In genomic region chr7:128209229-128210035, GRCh38 we compare ENCODE assay signal across 8 cellular contexts. TPM values are rescaled to one million over a fixed set of nuclear protein-coding genes. Genes with fewer than 3 reads are reported as not detected.
A peak's percentile ranks its signal among the peaks of the same experiment; 100 is the strongest.
DNase-seq lines count a peak whose midpoint lies in the region; ATAC-seq and TF ChIP-seq lines count a peak whose summit lies in the region.

No MANE protein-coding gene starts in this region.

- DNase-seq in NCI-H446 (lab: John Stamatoyannopoulos, UW) (peak; percentile 35 to 76), NCI-H446 treated with DMSO at 0.1 percent for 48 hours (lab: John Stamatoyannopoulos, UW) (no peak), NCI-H748 treated with DMSO at 0.1 percent for 48 hours (lab: John Stamatoyannopoulos, UW) (peak; percentile 64), dorsolateral prefrontal cortex (peak in 8 of 10 donors; percentile 62 to 82 (median 72)), lung microvascular endothelial cell (ENCODE audit: low read depth in 2 of 2) (peak; percentile 78 to 86)
- DNase-seq in activated CD4-positive, alpha-beta T cell treated with anti-CD3 and anti-CD28 coated beads, Interleukin-2, amount 50 U/mL, for 48 hours, result peak; percentile 63 to 73
- DNase-seq in stimulated activated CD8-positive, alpha-beta memory T cell treated with anti-CD3 and anti-CD28 coated beads, Interleukin-12 subunit alpha, Interleukin-12 subunit beta, amount 100 ng/mL, for 4 hours (ENCODE audit: low read depth), result peak; percentile 39

- ATAC-seq in HG03159 (IDR thresholded peaks at IDR 0.05; ENCODE audit: unreplicated experiment), result peak; percentile 68

- peak; percentile 90 to 100 (median 99) for TF ChIP-seq CTCF in dorsolateral prefrontal cortex (IDR thresholded peaks at IDR 0.05 in 54 of 56, conservative IDR thresholded peaks at IDR 0.05 in 2 of 56; ENCODE audit: low read depth in 1 of 56, partially characterized antibody in 56 of 56)

- H3K27me3 ChIP-seq in dorsolateral prefrontal cortex, result peaks cover 0 to 5% (median 0%) of the 10 kb centered on the region in 45 donors

- peak overlapping the region in 4 of 59 donors; percentile 24 to 48 (median 34) for H3K27ac ChIP-seq in dorsolateral prefrontal cortex

- H3K4me3 ChIP-seq in dorsolateral prefrontal cortex, result no peak overlapping the region

- intact Hi-C loops in dorsolateral prefrontal cortex (cut with DNase I), result loop anchor here (1.0 to 10.0 kb wide), 7 partner anchors 73 to 625 kb away; partner anchors contain the start of genes ARF5 (in 1 of the 2), GCC1 (in 1 of the 2) and LRRC4 (in 1 of the 2)

RNA-seq across cellular contexts. Expression of gene LEP, which starts 31.6 kb away (rescaled TPM):
- total RNA-seq in dorsolateral prefrontal cortex (under 1 TPM in 2 of 120 experiments, not detected in 118; 0.12 to 0.18 TPM), lung microvascular endothelial cell (not detected in 2 replicates)
